In the genomic region with DNA sequence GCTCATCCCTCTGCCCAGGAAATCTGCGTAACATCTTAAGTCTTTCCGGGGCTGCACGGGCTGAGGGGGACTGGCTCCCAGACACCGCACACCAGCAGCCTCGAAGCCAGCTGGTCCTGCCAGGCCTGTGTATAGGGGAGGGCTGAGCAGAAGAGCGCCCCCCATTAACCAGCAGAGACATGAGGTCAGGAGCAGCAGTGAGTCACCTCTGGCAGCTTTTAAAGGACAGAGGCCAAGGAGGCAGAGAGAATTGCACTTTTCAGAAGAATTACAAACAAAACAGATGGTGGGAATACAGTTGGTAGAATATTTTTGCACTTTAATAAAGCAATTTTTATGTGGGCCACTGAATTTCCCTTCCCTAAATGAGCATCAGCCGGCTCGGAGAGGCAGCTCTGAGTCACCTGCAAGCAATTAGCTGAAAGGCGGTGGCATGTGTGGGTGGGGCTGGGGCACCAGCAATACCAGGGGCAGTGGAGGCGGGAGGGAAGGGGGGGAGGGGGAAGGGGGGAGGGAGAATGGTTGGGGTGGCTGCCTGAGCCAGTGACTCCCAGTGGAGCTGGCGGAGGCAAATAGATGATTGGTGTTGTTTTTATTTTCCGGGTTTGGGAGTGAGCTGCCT, we compare ENCODE assay signal across 8 cellular contexts. TPM values are rescaled to one million over a fixed set of nuclear protein-coding genes. Genes with fewer than 3 reads are reported as not detected.
DNase-seq lines count a peak whose midpoint lies in the region; ATAC-seq and TF ChIP-seq lines count a peak whose summit lies in the region.

No MANE protein-coding gene starts in this region.

- intact Hi-C loops in Panc1 (cut with micrococcal nuclease; ENCODE audit: unreplicated experiment) (no loop called here), Right ventricle myocardium superior (cut with DNase I) (no loop called here)

- TF ChIP-seq CTCF in Panc1 (IDR thresholded peaks at IDR 0.05) (no peak), fibroblast of villous mesenchyme (IDR thresholded peaks at IDR 0.05; ENCODE audit: insufficient read depth, low read depth, low read length) (no peak)

- H3K9me3 ChIP-seq in Panc1 (ENCODE audit: control insufficient read depth, insufficient read depth, low read depth, low read length), result no peaks in the 10 kb centered on the region

- H3K36me3 ChIP-seq in Panc1 (ENCODE audit: control insufficient read depth, insufficient read depth, low read length), result no peaks in the 10 kb centered on the region

- in situ Hi-C loops in Panc1 (cut with HindIII; ENCODE audit: low pct_unique_long_range_greater_than_20kb, low sequenced_read_pairs), result no loop called here

- no peak overlapping the region for H3K27ac ChIP-seq in Panc1 (ENCODE audit: low read length)

- CTCF ChIA-PET in Panc1 (lab: Charles Lee), result interaction anchor here (0.6 to 0.7 kb wide), 2 partner anchors 99 to 384 kb away, joined by 3 to 4 read pairs; no protein-coding TSS in a partner anchor

- peaks cover 4% of the 10 kb centered on the region; the same call in 1 of the 2 replicates for H3K4me1 ChIP-seq in Panc1 (ENCODE audit: control insufficient read depth, insufficient read depth, low read length)

- peak; percentile 64 for ATAC-seq in Panc1
- ATAC-seq in GM21367 (IDR thresholded peaks at IDR 0.05; ENCODE audit: unreplicated experiment), result no peak
- ATAC-seq in HG03469 (IDR thresholded peaks at IDR 0.05; ENCODE audit: unreplicated experiment), result no peak
- no peak for ATAC-seq in HG02981 (IDR thresholded peaks at IDR 0.05; ENCODE audit: unreplicated experiment)
- ATAC-seq in Right ventricle myocardium superior (ENCODE audit: poor library complexity), result no peak

- BruUV-seq in Panc1 (replicated peaks; lab: Mats Ljungman, UMichigan), result no TSS peak

- POLR2A ChIA-PET in Panc1 (lab: Charles Lee), result interaction anchor here (0.8 kb wide), 1 partner anchor 129 kb away, joined by 9 read pairs; no protein-coding TSS in a partner anchor

- H3K4me3 ChIP-seq in Panc1 (ENCODE audit: low read depth in 2 of 2, low read length in 2 of 2) (no peak overlapping the region), fibroblast of villous mesenchyme (ENCODE audit: low read depth, low read length) (no peak overlapping the region)

- DNase-seq in stimulated activated naive CD4-positive, alpha-beta T cell treated with Interleukin-2 at 50 U/mL for 16 hours (lab: John Stamatoyannopoulos, UW), result peak; percentile 13
- no peak for DNase-seq in stimulated activated naive CD4-positive, alpha-beta T cell (lab: John Stamatoyannopoulos, UW)
- no peak for DNase-seq in Panc1 (ENCODE audit: low read depth, low spot score)
- peak; percentile 17 for DNase-seq in fibroblast of villous mesenchyme (ENCODE audit: low read depth)
- DNase-seq in Right ventricle myocardium superior, result no peak

- H3K27me3 ChIP-seq in Panc1 (ENCODE audit: control insufficient read depth, insufficient read depth, low read length), result no peaks in the 10 kb centered on the region; the same call in 1 of the 2 replicates

RNA-seq across cellular contexts. Expression of gene GOLGA7B, which starts 39.1 kb away (rescaled TPM):
- total RNA-seq in Panc1 (2021; ENCODE audit: unreplicated experiment) (1.5 TPM), fibroblast of villous mesenchyme (under 0.01 TPM in 1 of 2 replicates, not detected in the other), Right ventricle myocardium superior (0.11 TPM)
- polyA plus RNA-seq in Panc1 (2012; ENCODE audit: insufficient read length), result 1.6 TPM

Comparison
In these comparisons a context has a peak if more than half of its experiments do, and no peak if none do; other contexts are left out.
1. DNase-seq: peak in stimulated activated naive CD4-positive, alpha-beta T cell treated with Interleukin-2 at 50 U/mL for 16 hours (single experiment) and fibroblast of villous mesenchyme (single experiment); none in stimulated activated naive CD4-positive, alpha-beta T cell (0 of 6), Panc1 (single experiment) and Right ventricle myocardium superior (single experiment).